In genomic region chr19:55648657-55649578, GRCh38 we compare ENCODE assay signal across 8 cellular contexts. TPM values are rescaled to one million over a fixed set of nuclear protein-coding genes. Genes with fewer than 3 reads are reported as not detected.
DNase-seq lines count a peak whose midpoint lies in the region; ATAC-seq, FAIRE-seq and TF ChIP-seq lines count a peak whose summit lies in the region.

No MANE protein-coding gene starts in this region.

- H3K79me2 ChIP-seq in GM23248 (ENCODE audit: insufficient read depth) = peaks cover 37% of the 10 kb centered on the region

- H3K9me3 ChIP-seq in GM23248 (ENCODE audit: low read depth) (no peaks in the 10 kb centered on the region), left ventricle myocardium inferior (replicated peaks) (no peaks in the 10 kb centered on the region)

- no peaks in the 10 kb centered on the region for H4K20me1 ChIP-seq in GM23248 (ENCODE audit: insufficient read depth)

- peak overlapping the region; percentile 82 for H3K9ac ChIP-seq in GM23248

- in situ Hi-C loops in GM23248 (cut with MboI) = loop anchor here (25.0 kb wide), 1 partner anchor 512 kb away; the partner anchor contains the start of gene TNNT1

- WGBS in GM23248 (ENCODE audit: low coverage in 1 of 2, low lambda C conversion rate in 2 of 2, missing lambda C conversion rate in 2 of 2), 2 experiments = 58 to 65% methylated on average over 34 of the region's 34 CpGs

- peak overlapping the region; percentile 77 for H3K4me2 ChIP-seq in GM23248 (ENCODE audit: unreplicated experiment)

- FAIRE-seq in urothelium cell line (lab: Jason Lieb, UNC) = no peak

- H3K27me3 ChIP-seq in GM23248 (replicated peaks; ENCODE audit: insufficient read depth) (no peaks in the 10 kb centered on the region), left ventricle myocardium inferior (ENCODE audit: low read depth) (no peaks in the 10 kb centered on the region)

- TF ChIP-seq CTCF in WI38 (IDR thresholded peaks at IDR 0.05; ENCODE audit: low read depth, low read length) (no peak), left ventricle myocardium inferior (IDR thresholded peaks at IDR 0.05; ENCODE audit: borderline replicate concordance) (no peak)

- peaks cover 12% of the 10 kb centered on the region for H3K4me1 ChIP-seq in GM23248 (ENCODE audit: insufficient read depth)
- peaks cover 54% of the 10 kb centered on the region for H3K4me1 ChIP-seq in left ventricle myocardium inferior

- intact Hi-C loops in left ventricle myocardium inferior (cut with micrococcal nuclease) = no loop called here

- H3K36me3 ChIP-seq in GM23248 (ENCODE audit: low read depth) (peaks cover 10% of the 10 kb centered on the region; the same call in 1 of the 2 replicates), left ventricle myocardium inferior (peaks cover 17% of the 10 kb centered on the region)

- DNase-seq in GM23248 (peak; percentile 11), left ventricle myocardium inferior (no peak), skeletal muscle cell (ENCODE audit: low read depth) (no peak), LoVo (ENCODE audit: low spot score) (no peak), inferior parietal cortex (ENCODE audit: extremely low spot score) (no peak), urothelium cell line (ENCODE audit: low spot score) (no peak)

- ATAC-seq in HG02763 (IDR thresholded peaks at IDR 0.05; ENCODE audit: unreplicated experiment) = no peak

- H3K4me3 ChIP-seq in GM23248 (peak overlapping the region; percentile 73), WI38 (ENCODE audit: low read depth, low read length) (peak overlapping the region; percentile 73), left ventricle myocardium inferior (peak overlapping the region; percentile 97), skeletal muscle cell (ENCODE audit: low read depth, low read length) (peak overlapping the region; percentile 76)

- H3K27ac ChIP-seq in GM23248 = no peak overlapping the region
- H3K27ac ChIP-seq in left ventricle myocardium inferior (replicated peaks) = peak overlapping the region; percentile 94

- 0 out of 2 replicates have a peak, but pooled peaks cover 4% of the 10 kb centered on the region for H3F3A ChIP-seq in GM23248 (ENCODE audit: insufficient read depth)

- H3K9me2 ChIP-seq in GM23248 (ENCODE audit: insufficient read depth) = no peaks in the 10 kb centered on the region

- H2AFZ ChIP-seq in GM23248 = peak overlapping the region; percentile 75

RNA-seq across cellular contexts. Expression of gene CCDC106, which starts 0.9 kb away (rescaled TPM):
- total RNA-seq in GM23248 (2014; rRNA removed; shearing (Covaris generic)) = 11.3 and 12.0 TPM in 2 replicates
- 15.2 and 15.3 TPM in 2 replicates for polyA plus RNA-seq in GM23248 (2016; fragmentation: Nextera tagmentation; extraction: Ambion mirVana)
- 14.6 TPM for total RNA-seq in left ventricle myocardium inferior

RNA-seq across cellular contexts. Expression of gene ZNF581, which starts 5.5 kb away (rescaled TPM):
- 8.5 and 12.1 TPM in 2 replicates for total RNA-seq in GM23248 (2014; rRNA removed; shearing (Covaris generic))
- polyA plus RNA-seq in GM23248 (2016; fragmentation: Nextera tagmentation; extraction: Ambion mirVana) = 17.6 and 20.6 TPM in 2 replicates
- 7.1 TPM for total RNA-seq in left ventricle myocardium inferior

RNA-seq across cellular contexts. Expression of gene U2AF2, which starts 5.9 kb away (rescaled TPM):
- total RNA-seq in GM23248 (2014; rRNA removed; shearing (Covaris generic)) = 128 and 150 TPM in 2 replicates
- polyA plus RNA-seq in GM23248 (2016; fragmentation: Nextera tagmentation; extraction: Ambion mirVana) = 19.3 and 22.4 TPM in 2 replicates
- 74.0 TPM for total RNA-seq in left ventricle myocardium inferior

RNA-seq across cellular contexts. Expression of gene ZNF580, which starts 8.1 kb away (rescaled TPM):
- 7.0 and 11.7 TPM in 2 replicates for total RNA-seq in GM23248 (2014; rRNA removed; shearing (Covaris generic))
- 43.1 and 44.0 TPM in 2 replicates for polyA plus RNA-seq in GM23248 (2016; fragmentation: Nextera tagmentation; extraction: Ambion mirVana)
- total RNA-seq in left ventricle myocardium inferior = 11.8 TPM

RNA-seq across cellular contexts. Expression of gene ZNF784, which starts 24.6 kb away (rescaled TPM):
- 3.0 and 4.2 TPM in 2 replicates for total RNA-seq in GM23248 (2014; rRNA removed; shearing (Covaris generic))
- polyA plus RNA-seq in GM23248 (2016; fragmentation: Nextera tagmentation; extraction: Ambion mirVana) = 1.2 and 1.3 TPM in 2 replicates
- 13.2 TPM for total RNA-seq in left ventricle myocardium inferior
